ENCODE assay signal across 12 cellular contexts in genomic region chr15:67166280-67167009, GRCh38.
DNase-seq lines count a peak whose midpoint lies in the region; ATAC-seq and TF ChIP-seq lines count a peak whose summit lies in the region.
"Had no signal": no experiment of that assay in that cellular context is flagged by ENCODE, and none has a peak within 500 bp of the region (broad histone marks: within the 10 kb centered on the region; RNA-seq: fewer than 3 reads in every experiment).

No MANE protein-coding gene starts in this region.

- no peak overlapping the region for H2AFZ ChIP-seq in ACC112 (ENCODE audit: low read length, unreplicated experiment)

- peaks cover 59% of the 10 kb centered on the region for H3K4me1 Mint-ChIP-seq in HFFc6 (ENCODE audit: low read depth)
- H3K4me1 Mint-ChIP-seq in nephron, result peaks cover 86% of the 10 kb centered on the region

- TF ChIP-seq CTCF in HFFc6 (IDR thresholded peaks at IDR 0.05) (no peak), choroid plexus epithelial cell (conservative IDR thresholded peaks at IDR 0.05; ENCODE audit: low read depth, low read length) (no peak), nephron (IDR thresholded peaks at IDR 0.05; ENCODE audit: unreplicated experiment in 3 of 3) (no peak), dorsolateral prefrontal cortex (IDR thresholded peaks at IDR 0.05 in 54 of 56, conservative IDR thresholded peaks at IDR 0.05 in 2 of 56; ENCODE audit: low read depth in 1 of 56, partially characterized antibody in 56 of 56) (no peak), mucosa of descending colon (IDR thresholded peaks at IDR 0.05) (no peak), GM10266 (IDR thresholded peaks at IDR 0.05; ENCODE audit: control insufficient read depth, insufficient read depth, low read depth, missing control alignments) (no peak)

- H3K36me3 ChIP-seq in ACC112 (ENCODE audit: insufficient read depth, low read length) (peaks cover 44% of the 10 kb centered on the region), mucosa of descending colon (ENCODE audit: low read depth) (no peaks in the 10 kb centered on the region)
- H3K36me3 ChIP-seq: colonic mucosa had no signal

- peaks cover 76% of the 10 kb centered on the region for H3K4me1 ChIP-seq in ACC112 (ENCODE audit: control insufficient read depth, insufficient read depth, low read length, unreplicated experiment)
- peaks cover 7% of the 10 kb centered on the region for H3K4me1 ChIP-seq in mucosa of descending colon (ENCODE audit: low read depth)

- DNase-seq in HFFc6, result no peak
- DNase-seq in choroid plexus epithelial cell (ENCODE audit: low read depth), result no peak
- DNase-seq in dorsolateral prefrontal cortex, result no peak
- no peak for DNase-seq in mucosa of descending colon
- no peak for DNase-seq in GM10266 (ENCODE audit: extremely low spot score)
- DNase-seq: activated naive CD8-positive, alpha-beta T cell treated with anti-CD3 and anti-CD28 coated beads, Interleukin-2, amount 10 ng/mL, durations not matched to agents 7 days and 5 days; colonic mucosa; DND-41; SJCRH30 had no signal

- H3K79me2 ChIP-seq in ACC112 (ENCODE audit: control insufficient read depth, insufficient read depth, low read length, unreplicated experiment), result peaks cover 46% of the 10 kb centered on the region

- H3K4me3 Mint-ChIP-seq in HFFc6 (no peak overlapping the region), nephron (peak overlapping the region in 1 of 3 experiments; percentile 53)
- H3K4me3 Mint-ChIP-seq: activated naive CD8-positive, alpha-beta T cell treated with anti-CD3 and anti-CD28 coated beads, Interleukin-2, amount 10 ng/mL, durations not matched to agents 7 days and 5 days had no signal

- H3K9me3 Mint-ChIP-seq in HFFc6 (no peaks in the 10 kb centered on the region), nephron (no peaks in the 10 kb centered on the region)
- H3K9me3 Mint-ChIP-seq: activated naive CD8-positive, alpha-beta T cell treated with anti-CD3 and anti-CD28 coated beads, Interleukin-2, amount 10 ng/mL, durations not matched to agents 7 days and 5 days had no signal

- peak overlapping the region; percentile 91 for H3K27ac ChIP-seq in ACC112 (ENCODE audit: low read depth, low read length)
- H3K27ac ChIP-seq in dorsolateral prefrontal cortex, result peak overlapping the region in 2 of 59 donors; percentile 17 to 64
- H3K27ac ChIP-seq: colonic mucosa, SJCRH30 had no signal

- H3K4me3 ChIP-seq in ACC112 (ENCODE audit: low read depth, low read length), result no peak overlapping the region
- peak overlapping the region; percentile 21 for H3K4me3 ChIP-seq in choroid plexus epithelial cell (ENCODE audit: low read depth, low read length)
- no peak overlapping the region for H3K4me3 ChIP-seq in dorsolateral prefrontal cortex
- no peak overlapping the region for H3K4me3 ChIP-seq in mucosa of descending colon
- H3K4me3 ChIP-seq: colonic mucosa, SJCRH30 had no signal

- H3K9me3 ChIP-seq in mucosa of descending colon, result no peaks in the 10 kb centered on the region
- H3K9me3 ChIP-seq: colonic mucosa, SJCRH30 had no signal

- intact Hi-C loops in dorsolateral prefrontal cortex (cut with DNase I), result no loop called here
- intact Hi-C loops in mucosa of descending colon (cut with DNase I, micrococcal nuclease), result no loop called here

- H3K27me3 Mint-ChIP-seq in HFFc6 (ENCODE audit: insufficient read depth), result peaks cover 24% of the 10 kb centered on the region
- H3K27me3 Mint-ChIP-seq in nephron (ENCODE audit: low read depth), result peaks cover 7% of the 10 kb centered on the region
- H3K27me3 Mint-ChIP-seq: activated naive CD8-positive, alpha-beta T cell treated with anti-CD3 and anti-CD28 coated beads, Interleukin-2, amount 10 ng/mL, durations not matched to agents 7 days and 5 days had no signal

- H3K27ac Mint-ChIP-seq in HFFc6 (peak overlapping the region; percentile 45; the same call in 1 of the 2 replicates), nephron (peak overlapping the region; percentile 84 to 94 (median 91))
- H3K27ac Mint-ChIP-seq: activated naive CD8-positive, alpha-beta T cell treated with anti-CD3 and anti-CD28 coated beads, Interleukin-2, amount 10 ng/mL, durations not matched to agents 7 days and 5 days had no signal

- H3K36me3 Mint-ChIP-seq in HFFc6 (ENCODE audit: low read depth), result peaks cover 76% of the 10 kb centered on the region
- H3K36me3 Mint-ChIP-seq in nephron (ENCODE audit: low read depth), result peaks cover 57% of the 10 kb centered on the region

- H3K27me3 ChIP-seq in ACC112 (ENCODE audit: insufficient read depth, low read length), result no peaks in the 10 kb centered on the region
- no peaks in the 10 kb centered on the region for H3K27me3 ChIP-seq in dorsolateral prefrontal cortex
- H3K27me3 ChIP-seq: colonic mucosa, SJCRH30 had no signal

- no peak for ATAC-seq in mucosa of descending colon
- ATAC-seq in HG03196 (IDR thresholded peaks at IDR 0.05; ENCODE audit: unreplicated experiment), result no peak
